Comparison of ENCODE assay signal across 24 cellular contexts in the genomic region with DNA sequence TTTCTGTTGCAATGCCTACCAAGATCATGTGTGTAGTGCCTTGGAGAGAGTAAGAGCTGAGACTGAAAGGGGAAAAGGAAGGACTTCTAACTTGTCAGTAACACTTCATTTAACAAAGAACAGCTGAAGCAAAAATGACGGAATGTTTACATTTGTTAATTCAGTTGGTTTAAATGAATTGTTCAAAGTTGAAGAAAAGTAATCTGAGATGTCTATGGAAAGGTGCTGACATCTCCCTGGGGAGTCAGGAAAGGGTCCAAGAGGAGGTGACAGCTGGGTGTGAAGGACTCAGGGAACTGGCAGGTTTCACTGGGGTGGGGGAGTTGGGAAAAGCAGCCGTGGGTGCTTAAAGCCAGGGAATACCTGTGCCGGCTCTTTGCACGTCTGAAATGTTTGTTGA. TPM values are rescaled to one million over a fixed set of nuclear protein-coding genes. Genes with fewer than 3 reads are reported as not detected.
DNase-seq lines count a peak whose midpoint lies in the region; ATAC-seq and TF ChIP-seq lines count a peak whose summit lies in the region.
"Had no signal": no experiment of that assay in that cellular context is flagged by ENCODE, and none has a peak within 500 bp of the region (broad histone marks: within the 10 kb centered on the region; RNA-seq: fewer than 3 reads in every experiment).

No MANE protein-coding gene starts in this region.

- no peak for TF ChIP-seq CTCF in spleen (IDR thresholded peaks at IDR 0.05 in 8 of 11, conservative IDR thresholded peaks at IDR 0.05 in 3 of 11)

- TF ChIP-seq POLR2A in spleen (IDR thresholded peaks at IDR 0.05): no peak

- no peak overlapping the region for H3K4me3 ChIP-seq in BLaER1 treated with 17β-estradiol and CSF1 and Interleukin-3, amounts not matched to agents 10 nM and 100 nM
- H3K4me3 ChIP-seq in HAP-1 (no peak overlapping the region), spleen (no peak overlapping the region)
- H3K4me3 ChIP-seq: SK-N-MC had no signal

- DNase-seq in HAP-1 (ENCODE audit: low spot score in 2 of 2) (peak; percentile 33 to 50), NCI-H524 (lab: John Stamatoyannopoulos, UW) (peak; percentile 81 to 92), spleen (peak; percentile 20), SW480 (ENCODE audit: low spot score) (no peak), KG1 (lab: John Stamatoyannopoulos, UW) (no peak)
- DNase-seq: BE2C; Caco-2; CD4-positive, alpha-beta T cell; DMS 273 treated with DMSO at 0.1 percent for 48 hours; HCEC 1CT; NCI-H1092 treated with DMSO at 0.1 percent for 48 hours; NCI-H1436 treated with DMSO at 0.1 percent for 48 hours; NCI-H2029; NCI-H2227 treated with DMSO at 0.1 percent for 48 hours; SHP77 treated with DMSO at 0.1 percent for 48 hours; SW 1271; T-helper 2 cell had no signal

- H3K9ac ChIP-seq in BLaER1 treated with 17β-estradiol and CSF1 and Interleukin-3, amounts not matched to agents 10 nM and 100 nM: peak overlapping the region in 4 of 11 experiments; percentile 1 to 51 (median 22); a peak in 1 of 22 replicates
- H3K9ac ChIP-seq: KMS-11 had no signal

- no peaks in the 10 kb centered on the region for H3K27me3 ChIP-seq in BLaER1 treated with 17β-estradiol and CSF1 and Interleukin-3, amounts not matched to agents 10 nM and 100 nM
- H3K27me3 ChIP-seq in HAP-1 (ENCODE audit: low read depth): no peaks in the 10 kb centered on the region
- peaks cover 0 to 30% (median 5%) of the 10 kb centered on the region in 7 donors for H3K27me3 ChIP-seq in spleen (replicated peaks in 1 of 7)
- H3K27me3 ChIP-seq: BE2C had no signal

- peaks cover 0 to 7% (median 0%) of the 10 kb centered on the region in 11 experiments; a peak in 2 of 22 replicates for H4K20me1 ChIP-seq in BLaER1 treated with 17β-estradiol and CSF1 and Interleukin-3, amounts not matched to agents 10 nM and 100 nM

- no peak overlapping the region for H3K27ac ChIP-seq in BLaER1 treated with 17β-estradiol and CSF1 and Interleukin-3, amounts not matched to agents 10 nM and 100 nM
- H3K27ac ChIP-seq in spleen: no peak overlapping the region
- H3K27ac ChIP-seq: KMS-11, RWPE1, SK-N-MC had no signal

- intact Hi-C loops in spleen (cut with DNase I; ENCODE audit: low total_unique reads): no loop called here

- H3K4me2 ChIP-seq in BLaER1 treated with 17β-estradiol and CSF1 and Interleukin-3, amounts not matched to agents 10 nM and 100 nM: peak overlapping the region; percentile 12 to 99 (median 60); a peak in 21 of 22 replicates
- H3K4me2 ChIP-seq: KMS-11 had no signal

- no peaks in the 10 kb centered on the region for H3K36me3 ChIP-seq in BLaER1 treated with 17β-estradiol and CSF1 and Interleukin-3, amounts not matched to agents 10 nM and 100 nM
- H3K36me3 ChIP-seq in HAP-1 (replicated peaks): no peaks in the 10 kb centered on the region
- no peaks in the 10 kb centered on the region for H3K36me3 ChIP-seq in spleen
- H3K36me3 ChIP-seq: BE2C had no signal

- ATAC-seq in GM18868 (IDR thresholded peaks at IDR 0.05; ENCODE audit: unreplicated experiment): no peak

- in situ Hi-C loops in HAP-1 (cut with MboI; ENCODE audit: low sequenced_read_pairs): no loop called here

- no peaks in the 10 kb centered on the region for H3K9me3 ChIP-seq in BLaER1 treated with 17β-estradiol and CSF1 and Interleukin-3, amounts not matched to agents 10 nM and 100 nM (replicated peaks in 1 of 11)
- H3K9me3 ChIP-seq in HAP-1 (no peaks in the 10 kb centered on the region), spleen (no peaks in the 10 kb centered on the region)
- H3K9me3 ChIP-seq: BE2C, Caco-2 had no signal

- 65 to 78% (median 70%) methylated on average over 4 of the region's 4 CpGs for WGBS in spleen, 5 donors

- H3K4me1 ChIP-seq in BLaER1 treated with 17β-estradiol and CSF1 and Interleukin-3, amounts not matched to agents 10 nM and 100 nM: peaks cover 50 to 72% (median 63%) of the 10 kb centered on the region in 10 experiments
- H3K4me1 ChIP-seq in HAP-1 (peaks cover 14% of the 10 kb centered on the region), spleen (no peaks in the 10 kb centered on the region)
- H3K4me1 ChIP-seq: BE2C had no signal

RNA-seq across cellular contexts. Expression of a gene that starts 7.9 kb away (rescaled TPM):
- 10 to 100 TPM in 2 of 7 donors, 1 to 10 TPM in 5; 2.8 to 13.4 (median 8.7) TPM for total RNA-seq in spleen
- polyA plus RNA-seq in spleen: 1 to 10 TPM in 1 of 3 donors, under 1 TPM in 2; 0.20 to 2.4 (median 0.24) TPM
- total RNA-seq: G401, HT1080 had no signal

RNA-seq across cellular contexts. Expression of a gene that starts 47.9 kb away (rescaled TPM):
- total RNA-seq in spleen: not detected
- under 1 TPM in 1 of 3 donors, not detected in 2; 0.02 TPM for polyA plus RNA-seq in spleen
- total RNA-seq: Caco-2; CD4-positive, alpha-beta T cell; G401 had no signal

Comparison
In these comparisons a context has a peak if more than half of its experiments do, and no peak if none do; other contexts are left out.
1. DNase-seq: peak in HAP-1 (2 of 2), NCI-H524 (2 of 2) and spleen (single experiment); none in SW480 (single experiment) and KG1 (single experiment).